8 cellular contexts compared by ENCODE assay signal in the genomic region with DNA sequence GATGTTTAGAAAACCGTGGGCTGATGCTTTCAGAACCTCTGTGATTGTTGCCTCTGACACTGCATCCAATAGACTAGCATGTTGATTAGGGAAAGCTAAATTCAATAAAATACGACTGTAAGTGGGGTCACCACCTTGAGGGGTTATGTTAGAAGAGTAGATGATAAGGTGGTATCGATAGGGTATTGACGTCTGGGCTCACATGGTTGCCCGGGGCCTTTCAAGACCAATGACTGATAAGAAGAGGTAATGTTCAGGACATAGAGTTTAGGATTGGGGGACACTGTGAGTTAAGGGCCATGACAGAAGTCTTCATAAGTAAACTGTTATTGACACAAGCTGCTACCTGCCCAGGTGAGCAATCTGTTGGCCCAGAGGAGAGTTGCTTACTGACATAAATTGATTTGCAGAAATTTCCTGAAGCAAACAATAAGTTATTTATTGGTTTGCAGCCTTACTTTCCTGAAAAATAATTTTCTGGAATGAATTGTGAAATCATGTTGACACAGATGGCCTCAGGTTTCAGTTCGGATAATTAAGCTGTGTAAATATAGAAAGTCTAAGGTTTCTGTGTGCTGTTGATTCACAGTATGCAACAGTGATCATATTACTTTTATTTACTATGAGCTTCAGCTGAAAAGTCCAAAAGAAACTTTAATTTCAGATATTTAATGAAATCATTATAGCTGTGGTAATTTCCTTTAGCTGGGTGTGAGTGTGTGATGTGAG.
DNase-seq lines count a peak whose midpoint lies in the region; ATAC-seq and TF ChIP-seq lines count a peak whose summit lies in the region.
"Not testable (repeated sequence)": the region's sequence is repeated elsewhere in the genome, so short reads cannot be mapped to it uniquely, and the experiment has no call there.

No MANE protein-coding gene starts in this region.

- H3K36me3 ChIP-seq in DND-41 (ENCODE audit: insufficient read depth, low read length); ectodermal cell (ENCODE audit: control insufficient read depth, insufficient read depth, low read length); iPS-20b (ENCODE audit: insufficient read depth, low read depth, low read length); tibial artery: not testable (repeated sequence)

- intact Hi-C loops in tibial artery (cut with DNase I; ENCODE audit: low total_unique reads): not testable (repeated sequence)

- peak overlapping the region; percentile 80 for H3K4me3 Mint-ChIP-seq in activated T-cell treated with anti-CD3 and anti-CD28 coated beads, Interleukin-2, amount 50 U/mL, for 4 hours
- H3K4me3 Mint-ChIP-seq in osteocyte (ENCODE audit: unreplicated experiment): peak overlapping the region; percentile 91

- not testable (repeated sequence) for TF ChIP-seq CTCF in DND-41 (IDR thresholded peaks at IDR 0.05; ENCODE audit: borderline replicate concordance, extremely low read depth, low read length, poor library complexity, severe bottlenecking); osteocyte (IDR thresholded peaks at IDR 0.05); tibial artery (IDR thresholded peaks at IDR 0.05)

- peak overlapping the region; percentile 53 for H3K9ac ChIP-seq in DND-41 (ENCODE audit: low read depth, low read length)
- H3K9ac ChIP-seq in iPS-20b (ENCODE audit: low read depth, low read length): not testable (repeated sequence)

- H3K4me3 ChIP-seq in DND-41 (ENCODE audit: low read depth in 1 of 2, low read length in 2 of 2) (peak overlapping the region; percentile 17 to 56; a peak in 3 of 4 replicates), ectodermal cell (ENCODE audit: insufficient read depth, low read depth, low read length) (peak overlapping the region; percentile 35), iPS-20b (ENCODE audit: low read length) (peak overlapping the region; percentile 65; the same call in 1 of the 2 replicates), tibial artery (peak overlapping the region; percentile 60 to 69)

- H3K79me2 ChIP-seq in DND-41 (ENCODE audit: insufficient read depth, low read length): not testable (repeated sequence)

- not testable (repeated sequence) for H3K27me3 ChIP-seq in DND-41 (ENCODE audit: insufficient read depth, low read length, poor library complexity); ectodermal cell (ENCODE audit: control insufficient read depth, insufficient read depth, low read length, poor library complexity, severe bottlenecking); iPS-20b (ENCODE audit: insufficient read depth, low read length); tibial artery

- H3K4me2 ChIP-seq in DND-41 (ENCODE audit: insufficient read depth, low read length): peak overlapping the region; percentile 61

- peak; percentile 5 for DNase-seq in DND-41
- DNase-seq in LHCN-M2 (ENCODE audit: low read depth): peak; percentile 3
- peak; percentile 41 for DNase-seq in OCI-M1 (lab: John Stamatoyannopoulos, UW)
- DNase-seq in activated T-cell treated with anti-CD3 and anti-CD28 coated beads, Interleukin-2, amount 50 U/mL, for 4 hours; osteocyte (ENCODE audit: extremely low spot score, unreplicated experiment); tibial artery: not testable (repeated sequence)

- H3K36me3 Mint-ChIP-seq in activated T-cell treated with anti-CD3 and anti-CD28 coated beads, Interleukin-2, amount 50 U/mL, for 4 hours (ENCODE audit: insufficient read depth); osteocyte (ENCODE audit: unreplicated experiment): not testable (repeated sequence)

- not testable (repeated sequence) for H3K9me3 Mint-ChIP-seq in activated T-cell treated with anti-CD3 and anti-CD28 coated beads, Interleukin-2, amount 50 U/mL, for 4 hours; osteocyte (ENCODE audit: unreplicated experiment)

- H3K4me1 ChIP-seq in DND-41 (ENCODE audit: insufficient read depth, low read length); ectodermal cell (ENCODE audit: control insufficient read depth, insufficient read depth, low read length); iPS-20b (ENCODE audit: insufficient read depth, low read length); tibial artery: not testable (repeated sequence)

- peak overlapping the region; percentile 45; the same call in 1 of the 2 replicates for H2AFZ ChIP-seq in DND-41 (ENCODE audit: low read depth, low read length)

- H4K20me1 ChIP-seq in DND-41 (ENCODE audit: insufficient read depth, low read length): not testable (repeated sequence)

- ATAC-seq in DND-41 (ENCODE audit: insufficient read depth, low read depth); activated T-cell treated with anti-CD3 and anti-CD28 coated beads, Interleukin-2, amount 50 U/mL, for 4 hours: not testable (repeated sequence)

- H3K27ac ChIP-seq in DND-41 (ENCODE audit: low read length) (peak overlapping the region; percentile 67), tibial artery (peak overlapping the region in 1 of 2 donors; percentile 85)
- not testable (repeated sequence) for H3K27ac ChIP-seq in ectodermal cell (ENCODE audit: insufficient read depth, low read depth, low read length, poor library complexity, severe bottlenecking); iPS-20b (ENCODE audit: low read length)

- WGBS in ectodermal cell, 2 experiments: 83 to 87% methylated on average over 5 of the region's 6 CpGs

- not testable (repeated sequence) for H3K27me3 Mint-ChIP-seq in activated T-cell treated with anti-CD3 and anti-CD28 coated beads, Interleukin-2, amount 50 U/mL, for 4 hours (ENCODE audit: low read depth); osteocyte (ENCODE audit: unreplicated experiment)

- peak overlapping the region; percentile 95 for H3K27ac Mint-ChIP-seq in osteocyte (ENCODE audit: unreplicated experiment)

- H3K9me3 ChIP-seq in DND-41 (ENCODE audit: insufficient read depth, low read length, severe bottlenecking); ectodermal cell (ENCODE audit: control insufficient read depth, low read length); iPS-20b (ENCODE audit: insufficient read depth, low read depth, low read length); tibial artery: not testable (repeated sequence)

- H3K4me1 Mint-ChIP-seq in activated T-cell treated with anti-CD3 and anti-CD28 coated beads, Interleukin-2, amount 50 U/mL, for 4 hours (ENCODE audit: low read depth); osteocyte (ENCODE audit: unreplicated experiment): not testable (repeated sequence)
